In the genomic region with DNA sequence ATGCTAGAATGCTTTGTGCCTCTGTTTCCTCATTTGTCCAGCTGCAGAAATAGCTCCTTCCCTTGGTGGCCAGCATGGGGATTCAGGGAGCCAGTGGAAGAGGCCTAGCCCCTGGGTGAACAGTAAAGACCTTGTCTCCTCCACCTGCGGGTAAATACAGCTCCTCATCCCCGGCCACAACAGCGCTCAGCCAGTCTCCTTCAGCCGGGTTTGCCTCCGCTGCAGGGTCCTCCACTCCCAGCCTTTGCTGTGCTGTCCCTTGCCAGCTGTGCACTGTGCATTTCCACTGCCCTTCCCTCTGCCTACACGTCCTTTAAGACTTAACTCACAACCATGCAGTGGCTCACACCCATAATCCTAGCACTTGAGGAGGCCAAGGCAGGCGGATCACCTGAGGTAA, we compare ENCODE assay signal across 20 cellular contexts. TPM values are rescaled to one million over a fixed set of nuclear protein-coding genes. Genes with fewer than 3 reads are reported as not detected.
A peak's percentile ranks its signal among the peaks of the same experiment; 100 is the strongest.
DNase-seq lines count a peak whose midpoint lies in the region; ATAC-seq, FAIRE-seq and TF ChIP-seq lines count a peak whose summit lies in the region.
"Had no signal": no experiment of that assay in that cellular context is flagged by ENCODE, and none has a peak within 500 bp of the region (broad histone marks: within the 10 kb centered on the region; RNA-seq: fewer than 3 reads in every experiment).

No MANE protein-coding gene starts in this region.

- H3K27me3 ChIP-seq in left ventricle myocardium inferior (ENCODE audit: low read depth) = peaks cover 24% of the 10 kb centered on the region
- no peaks in the 10 kb centered on the region; a peak in 2 of 5 replicates for H3K27me3 ChIP-seq in HepG2 (ENCODE audit: control insufficient read depth in 1 of 2, insufficient read depth in 2 of 2, low read length in 2 of 2)
- H3K27me3 ChIP-seq in trophoblast cell (ENCODE audit: insufficient read depth, low read length) = no peaks in the 10 kb centered on the region
- H3K27me3 ChIP-seq in vagina = no peaks in the 10 kb centered on the region

- H3K4ac ChIP-seq in trophoblast cell (ENCODE audit: low read depth, low read length) = no peak overlapping the region

- TF ChIP-seq CTCF in left ventricle myocardium inferior (IDR thresholded peaks at IDR 0.05; ENCODE audit: borderline replicate concordance) = no peak
- TF ChIP-seq CTCF in HepG2 (CRISPR knock-in tag; IDR thresholded peaks at IDR 0.05) = no peak
- TF ChIP-seq CTCF in vagina (IDR thresholded peaks at IDR 0.05) = no peak

- H4K8ac ChIP-seq in trophoblast cell (ENCODE audit: low read depth, low read length) = peak overlapping the region; percentile 9

- H3K4me1 ChIP-seq in left ventricle myocardium inferior = peaks cover 73% of the 10 kb centered on the region
- peaks cover 83% of the 10 kb centered on the region for H3K4me1 ChIP-seq in HepG2 (ENCODE audit: insufficient read depth, low read length)
- H3K4me1 ChIP-seq in trophoblast cell (ENCODE audit: control insufficient read depth in 1 of 2, insufficient read depth in 2 of 2, low read length in 2 of 2) = peaks cover 35 to 40% of the 10 kb centered on the region in 2 experiments
- H3K4me1 ChIP-seq in vagina = peaks cover 49% of the 10 kb centered on the region

- in situ Hi-C loops in HepG2 (cut with HindIII; ENCODE audit: extremely low pct_ligation_motif_present, low pct_unique_long_range_greater_than_20kb) = no loop called here

- no peak for DNase-seq in left ventricle myocardium inferior
- no peak for DNase-seq in left ventricle myocardium superior
- no peak for DNase-seq in HepG2 (ENCODE audit: low spot score)
- DNase-seq in trophoblast cell = no peak
- DNase-seq in vagina (ENCODE audit: extremely low spot score in 2 of 2) = no peak
- DNase-seq in amniotic stem cell (lab: John Stamatoyannopoulos, UW) = no peak
- DNase-seq in cerebellum (ENCODE audit: low spot score) = no peak
- no peak for DNase-seq in islet precursor cell
- DNase-seq: activated CD4-positive, alpha-beta T cell treated with anti-CD3 and anti-CD28 coated beads, Interleukin-2, amount 50 U/mL, for 48 hours; activated naive CD4-positive, alpha-beta T cell treated with anti-CD3 and anti-CD28 coated beads, Interleukin-2, amount 10 ng/mL, durations not matched to agents 7 days and 5 days; C1 segment of cervical spinal cord; erythroblast; Kasumi-1; NCI-H1092; nucleus accumbens; SHP77; T-helper 1 cell had no signal

- H3K79me2 ChIP-seq in HepG2 (ENCODE audit: insufficient read depth, low read length) (peaks cover 34% of the 10 kb centered on the region), trophoblast cell (ENCODE audit: control insufficient read depth, insufficient read depth, low read length, poor library complexity) (peaks cover 34% of the 10 kb centered on the region)

- H2BK120ac ChIP-seq in trophoblast cell (ENCODE audit: insufficient read depth, low read length, poor library complexity) = peak overlapping the region; percentile 41

- FAIRE-seq in HepG2 (lab: Jason Lieb, UNC) = no peak
- FAIRE-seq: A204.1 had no signal

- CTCF ChIA-PET in HepG2 (lab: Yijun Ruan, JAX; ENCODE audit: low intra/inter-chr PET ratio, low total read pairs) = no interaction called here

- TF ChIP-seq RAD21 in HepG2 (CRISPR knock-in tag; IDR thresholded peaks at IDR 0.05) = no peak

- BruUV-seq in HepG2 (replicated peaks; lab: Mats Ljungman, UMichigan) = no TSS peak

- peak overlapping the region; percentile 22 for H3K14ac ChIP-seq in trophoblast cell (ENCODE audit: low read length)

- peaks cover 5% of the 10 kb centered on the region for H4K20me1 ChIP-seq in HepG2 (ENCODE audit: insufficient read depth, low read length)

- no peak overlapping the region for H2BK5ac ChIP-seq in trophoblast cell (ENCODE audit: low read depth, low read length, poor library complexity)

- H3K36me3 ChIP-seq in left ventricle myocardium inferior (no peaks in the 10 kb centered on the region), HepG2 (replicated peaks in 1 of 2; ENCODE audit: control insufficient read depth in 1 of 2, insufficient read depth in 2 of 2, low read length in 2 of 2) (0 out of 5 replicates have a peak, but pooled peaks cover 0 to 3% of the 10 kb centered on the region in 2 experiments), trophoblast cell (ENCODE audit: control insufficient read depth in 1 of 2, insufficient read depth in 2 of 2, low read length in 2 of 2) (peaks cover 13 to 14% of the 10 kb centered on the region in 2 experiments), vagina (peaks cover 0 to 3% of the 10 kb centered on the region in 2 donors)

- H3K9ac ChIP-seq in HepG2 (ENCODE audit: insufficient read depth, low read depth, low read length) (no peak overlapping the region; the same call in 1 of the 2 replicates), trophoblast cell (ENCODE audit: low read length) (no peak overlapping the region)

- 38% methylated on average over 7 of the region's 7 CpGs for WGBS in HepG2 (ENCODE audit: low lambda C conversion rate)
- no CpG with 5 or more reads among the region's 7 CpGs for WGBS in trophoblast cell (ENCODE audit: extremely low coverage, insufficient coverage, insufficient read length)

- H4K12ac ChIP-seq in trophoblast cell (ENCODE audit: low read depth, low read length) = no peak overlapping the region

- H2AK5ac ChIP-seq in trophoblast cell (ENCODE audit: low read length) = peak overlapping the region; percentile 35

- H3K4me3 ChIP-seq in left ventricle myocardium inferior (no peak overlapping the region), HepG2 (replicated peaks in 1 of 3; ENCODE audit: insufficient read depth in 1 of 3, low read depth in 2 of 3, low read length in 3 of 3) (0 out of 6 replicates have a peak overlapping the region, but pooled peaks of 1 of the 3 experiments have one; percentile 98), trophoblast cell (ENCODE audit: low read depth, low read length) (no peak overlapping the region), vagina (no peak overlapping the region)

- H2AFZ ChIP-seq in HepG2 (ENCODE audit: low read length) = no peak overlapping the region
- no peak overlapping the region for H2AFZ ChIP-seq in trophoblast cell (ENCODE audit: insufficient read depth, low read length, poor library complexity)

- peak overlapping the region; percentile 19 for H3K18ac ChIP-seq in trophoblast cell (ENCODE audit: low read length)

- peaks cover 42% of the 10 kb centered on the region for H3K79me1 ChIP-seq in trophoblast cell (ENCODE audit: low read length)

- peak overlapping the region; percentile 98 for H3K27ac ChIP-seq in left ventricle myocardium inferior (replicated peaks)
- peak overlapping the region; percentile 15 for H3K27ac ChIP-seq in HepG2 (ENCODE audit: extremely low read length, insufficient read depth, low read length)
- H3K27ac ChIP-seq in trophoblast cell (ENCODE audit: low read depth, low read length) = no peak overlapping the region
- H3K27ac ChIP-seq in vagina = peak overlapping the region; percentile 99

- no peak for TF ChIP-seq POLR2A in HepG2 (IDR thresholded peaks at IDR 0.05; ENCODE audit: insufficient read depth in 1 of 2, low read depth in 2 of 2, low read length in 2 of 2)
- no peak for TF ChIP-seq POLR2A in vagina (IDR thresholded peaks at IDR 0.05)

- H4K91ac ChIP-seq in trophoblast cell (ENCODE audit: low read depth, low read length) = peak overlapping the region; percentile 19

- H3K23ac ChIP-seq in trophoblast cell (ENCODE audit: low read length) = no peak overlapping the region

- ATAC-seq in left ventricle myocardium superior = no peak
- ATAC-seq in HepG2 = no peak

- intact Hi-C loops in left ventricle myocardium inferior (cut with micrococcal nuclease) (no loop called here), left ventricle myocardium superior (cut with micrococcal nuclease) (no loop called here), HepG2 (cut with micrococcal nuclease; ENCODE audit: unreplicated experiment) (no loop called here), vagina (cut with DNase I) (no loop called here)

- H3K9me3 ChIP-seq in left ventricle myocardium inferior (replicated peaks) (no peaks in the 10 kb centered on the region), HepG2 (ENCODE audit: low read length) (no peaks in the 10 kb centered on the region), trophoblast cell (ENCODE audit: insufficient read depth, low read depth, low read length) (peaks cover 4% of the 10 kb centered on the region), vagina (no peaks in the 10 kb centered on the region)

- peak overlapping the region; percentile 57 for H3K4me2 ChIP-seq in HepG2 (ENCODE audit: low read depth, low read length)
- H3K4me2 ChIP-seq in trophoblast cell (ENCODE audit: low read length) = no peak overlapping the region

- H2BK12ac ChIP-seq in trophoblast cell (ENCODE audit: low read length) = peak overlapping the region; percentile 51

- TF ChIP-seq EP300 in HepG2 (IDR thresholded peaks at IDR 0.05; ENCODE audit: low read depth in 2 of 2, low read length in 2 of 2) = no peak
- no peak for TF ChIP-seq EP300 in HepG2 (CRISPR knock-in tag; IDR thresholded peaks at IDR 0.05; ENCODE audit: borderline replicate concordance)

- POLR2A ChIA-PET in HepG2 (lab: Yijun Ruan, JAX) = interaction anchor here (0.6 to 17.5 kb wide), 6 partner anchors 11 to 73 kb away, joined by 3 to 976 read pairs (median 4); a partner anchor contains a TSS

RNA-seq across cellular contexts. Expression of a gene that starts 1.5 kb away (rescaled TPM):
- 17.7 TPM for total RNA-seq in left ventricle myocardium inferior
- total RNA-seq in left ventricle myocardium superior = 14.6 TPM
- 25.4 and 29.5 TPM in 2 replicates for total RNA-seq in HepG2 (2016; rRNA removed; fragmentation: Illumina TruSeq; extraction: Trizol)
- 19.5 and 29.1 TPM in 2 replicates for total RNA-seq in HepG2 (2016; cell fraction: cytosol; rRNA removed; fragmentation: Illumina TruSeq; extraction: Trizol; ENCODE audit: low read depth)
- 20.9 and 29.7 TPM in 2 replicates for total RNA-seq in HepG2 (2016; cell fraction: insoluble cytoplasmic fraction; rRNA removed; fragmentation: Illumina TruSeq; extraction: Trizol)
- 44.9 and 63.7 TPM in 2 replicates for total RNA-seq in HepG2 (2016; cell fraction: membrane; rRNA removed; fragmentation: Illumina TruSeq; extraction: Trizol)
- total RNA-seq in HepG2 (2016; cell fraction: nucleus; rRNA removed; fragmentation: Illumina TruSeq; extraction: Trizol) = 15.7 and 18.6 TPM in 2 replicates
- polyA plus RNA-seq in HepG2 (2011; rRNA removed) = 17.1 and 26.7 TPM in 2 replicates
- polyA plus RNA-seq in HepG2 (2011; cell fraction: cytosol; rRNA removed) = 13.8 and 17.6 TPM in 2 replicates
- polyA plus RNA-seq in HepG2 (2011; cell fraction: nucleus; rRNA removed) = 37.8 and 38.3 TPM in 2 replicates
- 45.1 and 72.3 TPM in 2 replicates for polyA plus RNA-seq in HepG2 (2012)
- 49.0 and 73.1 TPM in 2 replicates for polyA plus RNA-seq in HepG2 (2016; cell fraction: cytosol; fragmentation: Illumina TruSeq; extraction: Trizol; ENCODE audit: low read depth)
- polyA plus RNA-seq in HepG2 (2016; cell fraction: insoluble cytoplasmic fraction; fragmentation: Illumina TruSeq; extraction: Trizol; ENCODE audit: low read depth) = 53.9 and 76.0 TPM in 2 replicates
- 99.7 and 119 TPM in 2 replicates for polyA plus RNA-seq in HepG2 (2016; cell fraction: membrane; fragmentation: Illumina TruSeq; extraction: Trizol; ENCODE audit: low read depth)
- polyA plus RNA-seq in HepG2 (2016; cell fraction: nucleus; fragmentation: Illumina TruSeq; extraction: Trizol; ENCODE audit: insufficient read depth, low read depth) = 54.3 and 56.0 TPM in 2 replicates
- polyA minus RNA-seq in HepG2 (2011; rRNA and poly(A)+ RNA removed; ENCODE audit: low replicate concordance) = 12.0 and 24.2 TPM in 2 replicates
- 20.7 and 21.6 TPM in 2 replicates for polyA minus RNA-seq in HepG2 (2011; cell fraction: cytosol; rRNA and poly(A)+ RNA removed)
- 12.2 and 15.4 TPM in 2 replicates for polyA minus RNA-seq in HepG2 (2011; cell fraction: nucleus; rRNA and poly(A)+ RNA removed)
- polyA plus RNA-seq in trophoblast cell (2013) = 191 and 202 TPM in 2 replicates
- 46.2 TPM for total RNA-seq in vagina
- total RNA-seq in cerebellum = 2.6 TPM

RNA-seq across cellular contexts. Expression of a gene that starts 21.1 kb away (rescaled TPM):
- total RNA-seq in left ventricle myocardium inferior (not detected), left ventricle myocardium superior (not detected), HepG2 (2016; rRNA removed; fragmentation: Illumina TruSeq; extraction: Trizol) (43.4 and 56.0 TPM in 2 replicates), vagina (not detected), cerebellum (not detected)
- 30.8 and 33.0 TPM in 2 replicates for total RNA-seq in HepG2 (2016; cell fraction: cytosol; rRNA removed; fragmentation: Illumina TruSeq; extraction: Trizol; ENCODE audit: low read depth)
- total RNA-seq in HepG2 (2016; cell fraction: insoluble cytoplasmic fraction; rRNA removed; fragmentation: Illumina TruSeq; extraction: Trizol) = 39.7 and 64.4 TPM in 2 replicates
- 19.3 and 21.2 TPM in 2 replicates for total RNA-seq in HepG2 (2016; cell fraction: membrane; rRNA removed; fragmentation: Illumina TruSeq; extraction: Trizol)
- total RNA-seq in HepG2 (2016; cell fraction: nucleus; rRNA removed; fragmentation: Illumina TruSeq; extraction: Trizol) = 9.7 and 10.9 TPM in 2 replicates
- polyA plus RNA-seq in HepG2 (2011; rRNA removed) = 32.5 and 56.1 TPM in 2 replicates
- 32.1 and 47.7 TPM in 2 replicates for polyA plus RNA-seq in HepG2 (2011; cell fraction: cytosol; rRNA removed)
- 5.1 and 7.9 TPM in 2 replicates for polyA plus RNA-seq in HepG2 (2011; cell fraction: nucleus; rRNA removed)
- 54.6 and 60.7 TPM in 2 replicates for polyA plus RNA-seq in HepG2 (2012)
- 30.1 and 38.1 TPM in 2 replicates for polyA plus RNA-seq in HepG2 (2016; cell fraction: cytosol; fragmentation: Illumina TruSeq; extraction: Trizol; ENCODE audit: low read depth)
- 59.5 and 62.8 TPM in 2 replicates for polyA plus RNA-seq in HepG2 (2016; cell fraction: insoluble cytoplasmic fraction; fragmentation: Illumina TruSeq; extraction: Trizol; ENCODE audit: low read depth)
- polyA plus RNA-seq in HepG2 (2016; cell fraction: membrane; fragmentation: Illumina TruSeq; extraction: Trizol; ENCODE audit: low read depth) = 14.5 and 18.2 TPM in 2 replicates
- polyA plus RNA-seq in HepG2 (2016; cell fraction: nucleus; fragmentation: Illumina TruSeq; extraction: Trizol; ENCODE audit: insufficient read depth, low read depth) = 20.3 and 23.8 TPM in 2 replicates
- polyA minus RNA-seq in HepG2 (2011; rRNA and poly(A)+ RNA removed; ENCODE audit: low replicate concordance) = 3.2 TPM in 1 of 2 replicates, not detected in the other
- 2.0 TPM in 2 replicates for polyA minus RNA-seq in HepG2 (2011; cell fraction: cytosol; rRNA and poly(A)+ RNA removed)
- polyA minus RNA-seq in HepG2 (2011; cell fraction: nucleus; rRNA and poly(A)+ RNA removed) = 1.9 TPM in 1 of 2 replicates, not detected in the other
- polyA plus RNA-seq in trophoblast cell (2013) = not detected in 2 replicates
- total RNA-seq: HT1080 had no signal

RNA-seq across cellular contexts. Expression of a gene that starts 39.6 kb away (rescaled TPM):
- total RNA-seq in left ventricle myocardium inferior (9.0 TPM), left ventricle myocardium superior (10.0 TPM), HepG2 (2016; rRNA removed; fragmentation: Illumina TruSeq; extraction: Trizol) (28.9 and 35.2 TPM in 2 replicates), vagina (11.0 TPM), cerebellum (3.4 TPM)
- total RNA-seq in HepG2 (2016; cell fraction: cytosol; rRNA removed; fragmentation: Illumina TruSeq; extraction: Trizol; ENCODE audit: low read depth) = 3.9 and 4.1 TPM in 2 replicates
- 24.8 and 36.0 TPM in 2 replicates for total RNA-seq in HepG2 (2016; cell fraction: insoluble cytoplasmic fraction; rRNA removed; fragmentation: Illumina TruSeq; extraction: Trizol)
- 11.9 and 12.5 TPM in 2 replicates for total RNA-seq in HepG2 (2016; cell fraction: membrane; rRNA removed; fragmentation: Illumina TruSeq; extraction: Trizol)
- 17.8 and 21.3 TPM in 2 replicates for total RNA-seq in HepG2 (2016; cell fraction: nucleus; rRNA removed; fragmentation: Illumina TruSeq; extraction: Trizol)
- 55.8 and 92.3 TPM in 2 replicates for polyA plus RNA-seq in HepG2 (2011; rRNA removed)
- 52.6 and 75.1 TPM in 2 replicates for polyA plus RNA-seq in HepG2 (2011; cell fraction: cytosol; rRNA removed)
- polyA plus RNA-seq in HepG2 (2011; cell fraction: nucleus; rRNA removed) = 203 and 227 TPM in 2 replicates
- 46.8 and 57.2 TPM in 2 replicates for polyA plus RNA-seq in HepG2 (2012)
- polyA plus RNA-seq in HepG2 (2016; cell fraction: cytosol; fragmentation: Illumina TruSeq; extraction: Trizol; ENCODE audit: low read depth) = 3.0 TPM in 2 replicates
- 28.5 and 30.3 TPM in 2 replicates for polyA plus RNA-seq in HepG2 (2016; cell fraction: insoluble cytoplasmic fraction; fragmentation: Illumina TruSeq; extraction: Trizol; ENCODE audit: low read depth)
- 9.1 and 9.4 TPM in 2 replicates for polyA plus RNA-seq in HepG2 (2016; cell fraction: membrane; fragmentation: Illumina TruSeq; extraction: Trizol; ENCODE audit: low read depth)
- 42.1 and 44.8 TPM in 2 replicates for polyA plus RNA-seq in HepG2 (2016; cell fraction: nucleus; fragmentation: Illumina TruSeq; extraction: Trizol; ENCODE audit: insufficient read depth, low read depth)
- 15.9 and 164 TPM in 2 replicates for polyA minus RNA-seq in HepG2 (2011; rRNA and poly(A)+ RNA removed; ENCODE audit: low replicate concordance)
- 61.5 and 72.6 TPM in 2 replicates for polyA minus RNA-seq in HepG2 (2011; cell fraction: cytosol; rRNA and poly(A)+ RNA removed)
- 31.9 and 42.5 TPM in 2 replicates for polyA minus RNA-seq in HepG2 (2011; cell fraction: nucleus; rRNA and poly(A)+ RNA removed)
- 4.7 and 4.9 TPM in 2 replicates for polyA plus RNA-seq in trophoblast cell (2013)
- total RNA-seq: mononuclear cell had no signal

RNA-seq across cellular contexts. Expression of a gene that starts 49.8 kb away (rescaled TPM):
- total RNA-seq in left ventricle myocardium inferior (27.5 TPM), left ventricle myocardium superior (28.5 TPM), HepG2 (2016; rRNA removed; fragmentation: Illumina TruSeq; extraction: Trizol) (16.0 and 29.1 TPM in 2 replicates), vagina (45.7 TPM), cerebellum (39.1 TPM)
- 16.1 and 18.1 TPM in 2 replicates for total RNA-seq in HepG2 (2016; cell fraction: cytosol; rRNA removed; fragmentation: Illumina TruSeq; extraction: Trizol; ENCODE audit: low read depth)
- total RNA-seq in HepG2 (2016; cell fraction: insoluble cytoplasmic fraction; rRNA removed; fragmentation: Illumina TruSeq; extraction: Trizol) = 13.7 and 32.9 TPM in 2 replicates
- 22.2 and 24.3 TPM in 2 replicates for total RNA-seq in HepG2 (2016; cell fraction: membrane; rRNA removed; fragmentation: Illumina TruSeq; extraction: Trizol)
- 34.3 and 44.4 TPM in 2 replicates for total RNA-seq in HepG2 (2016; cell fraction: nucleus; rRNA removed; fragmentation: Illumina TruSeq; extraction: Trizol)
- 87.2 and 103 TPM in 2 replicates for polyA plus RNA-seq in HepG2 (2011; rRNA removed)
- polyA plus RNA-seq in HepG2 (2011; cell fraction: cytosol; rRNA removed) = 22.6 and 34.6 TPM in 2 replicates
- polyA plus RNA-seq in HepG2 (2011; cell fraction: nucleus; rRNA removed) = 436 and 489 TPM in 2 replicates
- polyA plus RNA-seq in HepG2 (2012) = 51.1 and 57.0 TPM in 2 replicates
- polyA plus RNA-seq in HepG2 (2016; cell fraction: cytosol; fragmentation: Illumina TruSeq; extraction: Trizol; ENCODE audit: low read depth) = 4.7 and 5.0 TPM in 2 replicates
- polyA plus RNA-seq in HepG2 (2016; cell fraction: insoluble cytoplasmic fraction; fragmentation: Illumina TruSeq; extraction: Trizol; ENCODE audit: low read depth) = 13.0 and 17.9 TPM in 2 replicates
- 11.4 and 12.2 TPM in 2 replicates for polyA plus RNA-seq in HepG2 (2016; cell fraction: membrane; fragmentation: Illumina TruSeq; extraction: Trizol; ENCODE audit: low read depth)
- polyA plus RNA-seq in HepG2 (2016; cell fraction: nucleus; fragmentation: Illumina TruSeq; extraction: Trizol; ENCODE audit: insufficient read depth, low read depth) = 138 and 147 TPM in 2 replicates
- 31.3 and 75.9 TPM in 2 replicates for polyA minus RNA-seq in HepG2 (2011; rRNA and poly(A)+ RNA removed; ENCODE audit: low replicate concordance)
- 15.5 and 19.6 TPM in 2 replicates for polyA minus RNA-seq in HepG2 (2011; cell fraction: cytosol; rRNA and poly(A)+ RNA removed)
- polyA minus RNA-seq in HepG2 (2011; cell fraction: nucleus; rRNA and poly(A)+ RNA removed) = 83.2 and 84.5 TPM in 2 replicates
- 31.8 and 32.0 TPM in 2 replicates for polyA plus RNA-seq in trophoblast cell (2013)
